Comparison of ENCODE assay signal across 7 cellular contexts in genomic region chr13:99425485-99426341, GRCh38.
DNase-seq lines count a peak whose midpoint lies in the region; ATAC-seq and TF ChIP-seq lines count a peak whose summit lies in the region.

No MANE protein-coding gene starts in this region.

- no peak for TF ChIP-seq CTCF in colonic mucosa (IDR thresholded peaks at IDR 0.05)
- no peak for TF ChIP-seq CTCF in foreskin keratinocyte (conservative IDR thresholded peaks at IDR 0.05)

- H3K4me1 ChIP-seq in colonic mucosa, result no peaks in the 10 kb centered on the region
- no peaks in the 10 kb centered on the region for H3K4me1 ChIP-seq in foreskin keratinocyte

- TF ChIP-seq POLR2A in GM19099 (IDR thresholded peaks at IDR 0.05; ENCODE audit: extremely low read depth, insufficient read length, low read depth), result peak; percentile 38

- H3K9ac ChIP-seq in colonic mucosa (ENCODE audit: low read depth in 2 of 2, low read length in 2 of 2), result peak overlapping the region in 1 of 2 donors; percentile 16

- ATAC-seq in HG02885 (IDR thresholded peaks at IDR 0.05; ENCODE audit: poor library complexity, unreplicated experiment), result peak; percentile 72
- ATAC-seq in foreskin keratinocyte, result no peak

- no peak overlapping the region for H3K4me3 ChIP-seq in colonic mucosa

- peak overlapping the region; percentile 33 for H3K27ac ChIP-seq in colonic mucosa
- no peak overlapping the region for H3K27ac ChIP-seq in foreskin keratinocyte

- H3K36me3 ChIP-seq in colonic mucosa, result no peaks in the 10 kb centered on the region

- no peaks in the 10 kb centered on the region for H3K27me3 ChIP-seq in colonic mucosa
- H3K27me3 ChIP-seq in foreskin keratinocyte, result peaks cover 14% of the 10 kb centered on the region

- intact Hi-C loops in colonic mucosa (cut with DNase I), result no loop called here

- DNase-seq in RPMI8226 (peak; percentile 79), colonic mucosa (peak; percentile 44), foreskin keratinocyte (no peak), iPS-NIHi11 (ENCODE audit: low spot score) (no peak), NCI-H2196 treated with DMSO at 0.1 percent for 48 hours (lab: John Stamatoyannopoulos, UW; ENCODE audit: unreplicated experiment) (no peak)

- no peaks in the 10 kb centered on the region for H3K9me3 ChIP-seq in colonic mucosa

Comparison
In these comparisons a context has a peak if more than half of its experiments do, and no peak if none do; other contexts are left out.
1. DNase-seq: peak in RPMI8226 (single experiment) and colonic mucosa (single experiment); none in foreskin keratinocyte (0 of 2), iPS-NIHi11 (single experiment) and NCI-H2196 treated with DMSO at 0.1 percent for 48 hours (single experiment).